In genomic region chr6:105818505-105818904, GRCh38 we compare ENCODE assay signal across 18 cellular contexts.
DNase-seq lines count a peak whose midpoint lies in the region; ATAC-seq, FAIRE-seq and TF ChIP-seq lines count a peak whose summit lies in the region.
"Had no signal": no experiment of that assay in that cellular context is flagged by ENCODE, and none has a peak within 500 bp of the region (broad histone marks: within the 10 kb centered on the region; RNA-seq: fewer than 3 reads in every experiment).

No MANE protein-coding gene starts in this region.

- H3K9me3 ChIP-seq in keratinocyte (ENCODE audit: control insufficient read depth, low read depth, low read length) = no peaks in the 10 kb centered on the region
- H3K9me3 ChIP-seq: A549, Caco-2, HAP-1 had no signal

- no peak overlapping the region for H3K9ac ChIP-seq in keratinocyte (ENCODE audit: control insufficient read depth, extremely low read depth, insufficient read depth, low read length)
- H3K9ac ChIP-seq: GM23248 had no signal

- peaks cover 4% of the 10 kb centered on the region for H3K4me1 ChIP-seq in keratinocyte (ENCODE audit: control insufficient read depth, extremely low read depth, insufficient read depth, low read length)
- H3K4me1 ChIP-seq: A549, HAP-1 had no signal

- no peak overlapping the region for H3K27ac ChIP-seq in keratinocyte (ENCODE audit: control insufficient read depth, insufficient read depth, low read length)
- H3K27ac ChIP-seq: 22Rv1, A549, C4-2B, GM23248 had no signal

- FAIRE-seq in bronchial epithelial cell (lab: Jason Lieb, UNC) (peak; percentile 7), keratinocyte (lab: Jason Lieb, UNC) (peak; percentile 43)
- FAIRE-seq: A549, D721Med, GM12878 had no signal

- H3K27me3 ChIP-seq in bronchial epithelial cell (ENCODE audit: control insufficient read depth, insufficient read depth, low read length) = no peaks in the 10 kb centered on the region
- no peaks in the 10 kb centered on the region for H3K27me3 ChIP-seq in keratinocyte (ENCODE audit: control insufficient read depth, extremely low read depth, insufficient read depth, low read length)

- dilution Hi-C loops in keratinocyte (cut with MboI; ENCODE audit: extremely low pct_ligation_motif_present, low sequenced_read_pairs) = no loop called here

- peak; percentile 6 for DNase-seq in DMS53 (lab: John Stamatoyannopoulos, UW)
- no peak for DNase-seq in DMS53 treated with DMSO at 0.1 percent for 48 hours (lab: John Stamatoyannopoulos, UW; ENCODE audit: unreplicated experiment)
- no peak for DNase-seq in bronchial epithelial cell (ENCODE audit: low read depth)
- DNase-seq in keratinocyte (ENCODE audit: low read depth, low spot score) = no peak
- DNase-seq in hepatic stellate cell (ENCODE audit: low spot score) = no peak
- DNase-seq in epidermal melanocyte (ENCODE audit: insufficient read length, low spot score) = no peak
- DNase-seq: AML-193; Caco-2; CD4-positive, alpha-beta T cell; DMS79 treated with DMSO at 0.1 percent for 48 hours; GM23248 had no signal

- no peaks in the 10 kb centered on the region for H4K20me1 ChIP-seq in keratinocyte (ENCODE audit: control insufficient read depth, extremely low read depth, insufficient read depth, low read length)

- TF ChIP-seq CTCF in bronchial epithelial cell (IDR thresholded peaks at IDR 0.05; ENCODE audit: insufficient read depth, low read length, severe bottlenecking) = no peak
- TF ChIP-seq CTCF in keratinocyte (optimal IDR thresholded peaks at IDR 0.05 in 1 of 3, IDR thresholded peaks at IDR 0.05 in 1 of 3, conservative IDR thresholded peaks at IDR 0.05 in 1 of 3; ENCODE audit: extremely low read depth in 1 of 3, insufficient read depth in 2 of 3, low read length in 3 of 3) = peak in 1 of 3 experiments; percentile 27

- no peak overlapping the region for H3K4me3 ChIP-seq in bronchial epithelial cell (ENCODE audit: low read depth, low read length)
- H3K4me3 ChIP-seq in keratinocyte (ENCODE audit: control insufficient read depth in 2 of 3, extremely low read depth in 1 of 3, insufficient read depth in 2 of 3, low read depth in 1 of 3, low read length in 3 of 3) = no peak overlapping the region
- H3K4me3 ChIP-seq: A549, GM12878, GM23248, HAP-1 had no signal

- H3K36me3 ChIP-seq in bronchial epithelial cell (ENCODE audit: control insufficient read depth, insufficient read depth, low read length) = no peaks in the 10 kb centered on the region
- no peaks in the 10 kb centered on the region for H3K36me3 ChIP-seq in keratinocyte (ENCODE audit: control insufficient read depth in 2 of 2, extremely low read depth in 1 of 2, insufficient read depth in 2 of 2, low read length in 2 of 2)
- H3K36me3 ChIP-seq: HAP-1 had no signal

- ATAC-seq in GM19452 (IDR thresholded peaks at IDR 0.05; ENCODE audit: unreplicated experiment) = no peak
- ATAC-seq: A549, GM12878 had no signal

- no peaks in the 10 kb centered on the region for H3K79me2 ChIP-seq in keratinocyte (ENCODE audit: control insufficient read depth, insufficient read depth, low read length)

- H3K9me1 ChIP-seq in keratinocyte (ENCODE audit: control insufficient read depth, extremely low read depth, insufficient read depth, low read length) = no peaks in the 10 kb centered on the region

- H2AFZ ChIP-seq in keratinocyte (ENCODE audit: control insufficient read depth, low read length) = no peak overlapping the region
- H2AFZ ChIP-seq: GM23248 had no signal

- H3K4me2 ChIP-seq in keratinocyte (ENCODE audit: control insufficient read depth, extremely low read depth, insufficient read depth, low read depth, low read length) = no peak overlapping the region
- H3K4me2 ChIP-seq: A549 had no signal
